In the genomic region with DNA sequence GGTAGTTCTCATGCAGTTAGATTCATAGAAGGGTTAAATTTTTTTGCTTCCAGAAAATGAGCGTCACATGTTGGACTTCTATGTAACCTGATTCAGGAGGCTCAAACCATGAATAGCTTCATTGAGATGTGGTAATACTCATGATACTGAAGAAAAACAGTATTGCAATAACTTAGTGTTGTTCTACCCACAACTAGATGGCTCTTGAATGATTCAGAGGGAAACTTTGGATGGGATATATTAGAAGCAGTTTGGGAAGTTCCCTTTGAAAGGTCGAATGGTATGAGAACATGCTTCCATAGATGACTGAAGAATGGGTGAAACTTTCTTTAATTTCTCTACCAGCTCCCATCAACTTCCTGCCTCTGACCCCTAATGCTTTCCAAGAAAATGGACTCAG, we compare ENCODE assay signal across 15 cellular contexts.
A peak's percentile ranks its signal among the peaks of the same experiment; 100 is the strongest.
DNase-seq lines count a peak whose midpoint lies in the region; ATAC-seq and TF ChIP-seq lines count a peak whose summit lies in the region.
"Had no signal": no experiment of that assay in that cellular context is flagged by ENCODE, and none has a peak within 500 bp of the region (broad histone marks: within the 10 kb centered on the region; RNA-seq: fewer than 3 reads in every experiment).

No MANE protein-coding gene starts in this region.

- no peaks in the 10 kb centered on the region for H3K36me3 ChIP-seq in mammary epithelial cell (ENCODE audit: insufficient read depth, low read length)
- H3K36me3 ChIP-seq: BLaER1, pancreas, SJSA1 had no signal

- H3K4me2 ChIP-seq in mammary epithelial cell (ENCODE audit: insufficient read depth, low read depth, low read length) = peak overlapping the region; percentile 43
- H3K4me2 ChIP-seq: BLaER1 had no signal

- H3K4me1 ChIP-seq in mammary epithelial cell (ENCODE audit: insufficient read depth, low read length) = peaks cover 47% of the 10 kb centered on the region
- H3K4me1 ChIP-seq: BLaER1, pancreas had no signal

- intact Hi-C loops in mammary epithelial cell (cut with micrococcal nuclease) = no loop called here

- in situ Hi-C loops in mammary epithelial cell (cut with MboI; ENCODE audit: low sequenced_read_pairs in 2 of 2) = no loop called here

- H3K27me3 ChIP-seq in AG04450 (ENCODE audit: control insufficient read depth, insufficient read depth, low read length) (no peaks in the 10 kb centered on the region), mammary epithelial cell (ENCODE audit: insufficient read depth, low read length) (no peaks in the 10 kb centered on the region)
- H3K27me3 ChIP-seq: BLaER1, pancreas, SJSA1 had no signal

- TF ChIP-seq CTCF in AG04450 (IDR thresholded peaks at IDR 0.05; ENCODE audit: low read depth, low read length) (no peak), mammary epithelial cell (conservative IDR thresholded peaks at IDR 0.05 in 1 of 2, IDR thresholded peaks at IDR 0.05 in 1 of 2; ENCODE audit: extremely low read depth in 1 of 2, insufficient read depth in 1 of 2, low read depth in 1 of 2, low read length in 2 of 2) (no peak)

- peak overlapping the region; percentile 7 for H3K9ac ChIP-seq in mammary epithelial cell (ENCODE audit: insufficient read depth, low read length)
- H3K9ac ChIP-seq: BLaER1 had no signal

- H3K4me3 ChIP-seq in AG04450 (ENCODE audit: low read depth, low read length) = no peak overlapping the region
- no peak overlapping the region for H3K4me3 ChIP-seq in mammary epithelial cell (replicated peaks in 1 of 3; ENCODE audit: insufficient read depth in 1 of 3, low read depth in 2 of 3, low read length in 3 of 3)
- H3K4me3 ChIP-seq: BLaER1, pancreas, SJSA1 had no signal

- DNase-seq in AG04450 (ENCODE audit: low read depth, low spot score) (peak; percentile 76), HCEC 1CT (peak; percentile 97), mammary epithelial cell (peak; percentile 98), kidney glomerular epithelial cell (lab: John Stamatoyannopoulos, UW) (peak; percentile 48), activated T-cell treated with anti-CD3 and anti-CD28 coated beads for 4 hours (no peak), NCI-H1105 (lab: John Stamatoyannopoulos, UW) (no peak)
- no peak for DNase-seq in activated CD8-positive, alpha-beta memory T cell treated with anti-CD3 and anti-CD28 coated beads, Interleukin-2, amount 50 U/mL, for 48 hours
- DNase-seq: activated B cell treated with CpG ODN at 0.5 μM for 24 hours; effector CD8-positive, alpha-beta T cell; NCI-H1694 treated with DMSO at 0.1 percent for 48 hours; NCI-H748 treated with DMSO at 0.1 percent for 48 hours; pancreas had no signal

- BruUV-seq in mammary epithelial cell (replicated peaks; lab: Mats Ljungman, UMichigan) = no TSS peak

- H4K20me1 ChIP-seq in mammary epithelial cell (ENCODE audit: insufficient read depth, low read length) = no peaks in the 10 kb centered on the region
- H4K20me1 ChIP-seq: BLaER1 had no signal

- no peak for ATAC-seq in HG03045 (IDR thresholded peaks at IDR 0.05; ENCODE audit: unreplicated experiment)

- H3K9me3 ChIP-seq in AG04450 (ENCODE audit: control insufficient read depth, insufficient read depth, low read length) (no peaks in the 10 kb centered on the region), mammary epithelial cell (replicated peaks; ENCODE audit: insufficient read depth, low read length) (no peaks in the 10 kb centered on the region)
- H3K9me3 ChIP-seq: BLaER1, pancreas, SJSA1 had no signal

- dilution Hi-C loops in mammary epithelial cell (cut with HindIII; ENCODE audit: low sequenced_read_pairs) = no loop called here

- H3K79me2 ChIP-seq in mammary epithelial cell (ENCODE audit: insufficient read depth, low read length) = no peaks in the 10 kb centered on the region

- 4% methylated on average over 2 of the region's 2 CpGs for WGBS in mammary epithelial cell (ENCODE audit: low coverage, missing lambda C conversion rate)

- no peak overlapping the region for H2AFZ ChIP-seq in mammary epithelial cell (ENCODE audit: low read depth, low read length)

- CTCF ChIA-PET in AG04450 (lab: Charles Lee) (interaction anchor here (1.0 kb wide), 1 partner anchor 24 kb away, joined by 3 read pairs; no protein-coding TSS in a partner anchor), mammary epithelial cell (lab: Charles Lee; ENCODE audit: low non-redundant PET) (interaction anchor here (0.6 kb wide), 1 partner anchor 553 kb away, joined by 4 read pairs; no protein-coding TSS in a partner anchor)

- H3K27ac ChIP-seq in AG04450 (ENCODE audit: low read depth, low read length) (peak overlapping the region; percentile 87), mammary epithelial cell (ENCODE audit: insufficient read depth, low read depth, low read length) (peak overlapping the region; percentile 68)
- H3K27ac ChIP-seq: BLaER1, pancreas, SJSA1 had no signal

- POLR2A ChIA-PET in AG04450 (lab: Yijun Ruan, JAX) = interaction anchor here (0.7 to 0.8 kb wide), 2 partner anchors 25 to 285 kb away, joined by 3 to 4 read pairs; no protein-coding TSS in a partner anchor

Comparison
In these comparisons a context has a peak if more than half of its experiments do, and no peak if none do; other contexts are left out.
1. DNase-seq: peak in AG04450 (single experiment), HCEC 1CT (single experiment), mammary epithelial cell (single experiment) and kidney glomerular epithelial cell (single experiment); none in activated CD8-positive, alpha-beta memory T cell treated with anti-CD3 and anti-CD28 coated beads, Interleukin-2, amount 50 U/mL, for 48 hours (single experiment), activated T-cell treated with anti-CD3 and anti-CD28 coated beads for 4 hours (single experiment) and NCI-H1105 (single experiment).